ENCODE assay signal across 5 cellular contexts in genomic region chr22:21383451-21383823, GRCh38. TPM values are rescaled to one million over a fixed set of nuclear protein-coding genes. Genes with fewer than 3 reads are reported as not detected.
"Had no signal": no experiment of that assay in that cellular context is flagged by ENCODE, and none has a peak within 500 bp of the region (broad histone marks: within the 10 kb centered on the region; RNA-seq: fewer than 3 reads in every experiment).

RIMBP3B (plus strand) TSS chr22:21383751; CDS start chr22:21383859, 108 bp downstream.

RNA-seq across cellular contexts. Expression of gene RIMBP3B, which starts in this region (rescaled TPM):
- total RNA-seq: omental fat pad, prostate gland, sciatic nerve, smooth muscle cell, stomach had no signal
